Comparison of ENCODE assay signal across 1 cellular context in the genomic region with DNA sequence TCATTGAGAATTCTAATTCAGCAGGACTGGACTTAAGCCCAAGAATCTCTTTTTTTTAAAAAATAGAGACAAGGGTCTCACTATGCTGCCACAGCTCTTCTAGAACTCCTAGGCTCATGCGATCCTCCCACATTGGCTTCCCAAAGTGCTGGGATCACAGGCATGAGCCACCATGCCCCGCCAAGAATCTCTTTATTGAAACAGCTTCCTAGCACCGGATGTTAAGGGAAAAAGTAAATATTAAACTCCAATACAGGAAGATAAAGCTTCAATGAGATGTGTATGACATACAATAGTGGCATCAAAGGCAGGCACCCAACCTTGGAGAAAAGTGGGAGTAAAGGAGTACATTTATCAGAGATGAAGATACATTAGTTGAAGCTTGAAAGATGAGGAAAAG.
TF ChIP-seq lines count a peak whose summit lies in the region.

No MANE protein-coding gene starts in this region.

TF ChIP-seq in WTC11, 78 proteins besides CTCF, POLR2A, EP300 and RAD21 (continued from another document):
- TF ChIP-seq FOXP4 (CRISPR knock-in tag; IDR thresholded peaks at IDR 0.05) (no peak), KAT7 (CRISPR knock-in tag; IDR thresholded peaks at IDR 0.05; ENCODE audit: borderline replicate concordance) (no peak), FOXK1 (CRISPR knock-in tag; IDR thresholded peaks at IDR 0.05) (no peak), ATF1 (CRISPR knock-in tag; IDR thresholded peaks at IDR 0.05) (no peak), E2F1 (CRISPR knock-in tag; IDR thresholded peaks at IDR 0.05) (no peak), JUN (CRISPR knock-in tag; IDR thresholded peaks at IDR 0.05) (no peak), NR1H2 (CRISPR knock-in tag; IDR thresholded peaks at IDR 0.05) (no peak), AFF4 (CRISPR knock-in tag; IDR thresholded peaks at IDR 0.05; ENCODE audit: borderline replicate concordance) (no peak)
- TF ChIP-seq, protein P1, sequence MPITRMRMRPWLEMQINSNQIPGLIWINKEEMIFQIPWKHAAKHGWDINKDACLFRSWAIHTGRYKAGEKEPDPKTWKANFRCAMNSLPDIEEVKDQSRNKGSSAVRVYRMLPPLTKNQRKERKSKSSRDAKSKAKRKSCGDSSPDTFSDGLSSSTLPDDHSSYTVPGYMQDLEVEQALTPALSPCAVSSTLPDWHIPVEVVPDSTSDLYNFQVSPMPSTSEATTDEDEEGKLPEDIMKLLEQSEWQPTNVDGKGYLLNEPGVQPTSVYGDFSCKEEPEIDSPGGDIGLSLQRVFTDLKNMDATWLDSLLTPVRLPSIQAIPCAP (CRISPR knock-in tag; IDR thresholded peaks at IDR 0.05), result no peak
